ENCODE assay signal across 26 cellular contexts in genomic region chr3:15121936-15122335, GRCh38.
"Had no signal": no experiment of that assay in that cellular context is flagged by ENCODE, and none has a peak within 500 bp of the region (broad histone marks: within the 10 kb centered on the region; RNA-seq: fewer than 3 reads in every experiment).

No MANE protein-coding gene starts in this region.

- DNase-seq: activated CD4-positive, alpha-beta memory T cell treated with anti-CD3 and anti-CD28 coated beads for 36 hours; activated CD4-positive, alpha-beta T cell treated with anti-CD3 and anti-CD28 coated beads for 36 hours; activated CD4-positive, alpha-beta T cell treated with anti-CD3 and anti-CD28 coated beads, Interleukin-2, amount 10 ng/mL, durations not matched to agents 24 days and 14 days; activated CD4-positive, CD25-positive, alpha-beta regulatory T cell; activated CD4-positive, CD25-positive, alpha-beta regulatory T cell treated with anti-CD3 and anti-CD28 coated beads, Interleukin-2, amount 50 U/mL, for 72 hours; activated CD8-positive, alpha-beta memory T cell treated with anti-CD3 and anti-CD28 coated beads, Interleukin-2, amount 10 ng/mL, durations not matched to agents 7 days and 5 days; activated CD8-positive, alpha-beta memory T cell treated with anti-CD3 and anti-CD28 coated beads, Interleukin-2, amount 50 U/mL, for 4 hours; activated CD8-positive, alpha-beta T cell treated with anti-CD3 and anti-CD28 coated beads, Interleukin-2, amount 10 ng/mL, durations not matched to agents 7 days and 5 days; activated effector memory CD4-positive, alpha-beta T cell treated with anti-CD3 and anti-CD28 coated beads, Interleukin-2, amount 50 U/mL, for 16 hours; activated naive CD4-positive, alpha-beta T cell treated with anti-CD3 and anti-CD28 coated beads for 36 hours; activated naive CD8-positive, alpha-beta T cell treated with anti-CD3 and anti-CD28 coated beads for 36 hours; activated naive CD8-positive, alpha-beta T cell treated with anti-CD3 and anti-CD28 coated beads, Interleukin-2, amount 50 U/mL, for 24 hours; activated T-cell treated with anti-CD3 and anti-CD28 coated beads, Interleukin-2, amount 50 U/mL, for 1 hour; activated T-cell treated with anti-CD3 and anti-CD28 coated beads, Interleukin-2, amount 50 U/mL, for 48 hours; adrenal gland; central memory CD4-positive, alpha-beta T cell; cerebellar nuclear complex; colonic mucosa; effector CD8-positive, alpha-beta T cell; esophagus squamous epithelium; head of caudate nucleus; hippocampal formation had no signal

- H3K27me3 ChIP-seq: adrenal gland, breast epithelium, cardiac muscle cell, colonic mucosa had no signal

- H3K9me3 ChIP-seq: adrenal gland, ascending aorta, breast epithelium, colonic mucosa, esophagus squamous epithelium had no signal

- H3K36me3 ChIP-seq: adrenal gland, ascending aorta, breast epithelium, cardiac muscle cell, colonic mucosa, esophagus squamous epithelium had no signal

- H3K4me1 ChIP-seq: adrenal gland, ascending aorta, breast epithelium, colonic mucosa, esophagus squamous epithelium had no signal

- H3K27ac ChIP-seq: adrenal gland, ascending aorta, breast epithelium, cardiac muscle cell, colonic mucosa, epithelial cell of prostate, esophagus squamous epithelium had no signal

- ATAC-seq: activated CD4-positive, alpha-beta T cell treated with anti-CD3 and anti-CD28 coated beads for 36 hours; activated CD8-positive, alpha-beta memory T cell treated with anti-CD3 and anti-CD28 coated beads, Interleukin-2, amount 10 ng/mL, durations not matched to agents 7 days and 5 days; activated CD8-positive, alpha-beta T cell treated with anti-CD3 and anti-CD28 coated beads, Interleukin-2, amount 10 ng/mL, durations not matched to agents 7 days and 5 days; activated naive CD8-positive, alpha-beta T cell treated with anti-CD3 and anti-CD28 coated beads, Interleukin-2, amount 50 U/mL, for 24 hours had no signal

- H3K4me3 ChIP-seq: adrenal gland, ascending aorta, breast epithelium, cardiac muscle cell, colonic mucosa, esophagus squamous epithelium had no signal
